Comparison of ENCODE assay signal across 1 cellular context in genomic region chr5:139597134-139597533, GRCh38.
A peak's percentile ranks its signal among the peaks of the same experiment; 100 is the strongest.
TF ChIP-seq lines count a peak whose summit lies in the region.

No MANE protein-coding gene starts in this region.

TF ChIP-seq in SK-N-SH treated with all-trans-retinoic acid at 6 μM for 48 hours, 23 proteins besides CTCF, POLR2A, EP300 and RAD21:
- peak; percentile 79 for TF ChIP-seq CSRNP3 (CRISPR knock-in tag; IDR thresholded peaks at IDR 0.05)
- no peak for TF ChIP-seq ZNF70 (CRISPR knock-in tag; IDR thresholded peaks at IDR 0.05)
- TF ChIP-seq PATZ1 (CRISPR knock-in tag; IDR thresholded peaks at IDR 0.05; ENCODE audit: borderline replicate concordance), result peak; percentile 81; the same call in 1 of the 2 replicates
- TF ChIP-seq CREB5 (CRISPR knock-in tag; IDR thresholded peaks at IDR 0.05; ENCODE audit: low read depth), result peak; percentile 52
- TF ChIP-seq ESRRG (CRISPR knock-in tag; IDR thresholded peaks at IDR 0.05), result 0 out of 2 replicates have a peak, but pooled peaks have one; percentile 77
- peak; percentile 93 for TF ChIP-seq TCF4 (CRISPR knock-in tag; IDR thresholded peaks at IDR 0.05; ENCODE audit: borderline replicate concordance)
- no peak for TF ChIP-seq OSR1 (CRISPR knock-in tag; IDR thresholded peaks at IDR 0.05)
- TF ChIP-seq ZC3H10 (CRISPR knock-in tag; IDR thresholded peaks at IDR 0.05), result peak; percentile 25; the same call in 1 of the 2 replicates
- TF ChIP-seq RARB (CRISPR knock-in tag; IDR thresholded peaks at IDR 0.05), result peak; percentile 66; the same call in 1 of the 2 replicates
- no peak for TF ChIP-seq ARNTL (CRISPR knock-in tag; IDR thresholded peaks at IDR 0.05; ENCODE audit: borderline replicate concordance, low read depth)
- no peak for TF ChIP-seq ZFP30 (CRISPR knock-in tag; IDR thresholded peaks at IDR 0.05)
- peak; percentile 90 for TF ChIP-seq TSHZ2 (CRISPR knock-in tag; IDR thresholded peaks at IDR 0.05)
- peak; percentile 98 for TF ChIP-seq ISL1 (CRISPR knock-in tag; IDR thresholded peaks at IDR 0.05)
- no peak for TF ChIP-seq GLIS3 (CRISPR knock-in tag; IDR thresholded peaks at IDR 0.05)
- TF ChIP-seq SNAI2 (CRISPR knock-in tag; IDR thresholded peaks at IDR 0.05), result peak; percentile 71; the same call in 1 of the 2 replicates
- peak; percentile 84; the same call in 1 of the 2 replicates for TF ChIP-seq TOX (CRISPR knock-in tag; IDR thresholded peaks at IDR 0.05; ENCODE audit: borderline replicate concordance)
- no peak for TF ChIP-seq ZNF565 (CRISPR knock-in tag; conservative IDR thresholded peaks at IDR 0.05; ENCODE audit: low read depth)
- no peak; the same call in 1 of the 2 replicates for TF ChIP-seq POU6F1 (CRISPR knock-in tag; IDR thresholded peaks at IDR 0.05; ENCODE audit: borderline replicate concordance, low read depth)
TF ChIP-seq in SK-N-SH treated with all-trans-retinoic acid at 6 μM for 48 hours: peak in this region for 11.
